ENCODE assay signal across 2 cellular contexts in the genomic region with DNA sequence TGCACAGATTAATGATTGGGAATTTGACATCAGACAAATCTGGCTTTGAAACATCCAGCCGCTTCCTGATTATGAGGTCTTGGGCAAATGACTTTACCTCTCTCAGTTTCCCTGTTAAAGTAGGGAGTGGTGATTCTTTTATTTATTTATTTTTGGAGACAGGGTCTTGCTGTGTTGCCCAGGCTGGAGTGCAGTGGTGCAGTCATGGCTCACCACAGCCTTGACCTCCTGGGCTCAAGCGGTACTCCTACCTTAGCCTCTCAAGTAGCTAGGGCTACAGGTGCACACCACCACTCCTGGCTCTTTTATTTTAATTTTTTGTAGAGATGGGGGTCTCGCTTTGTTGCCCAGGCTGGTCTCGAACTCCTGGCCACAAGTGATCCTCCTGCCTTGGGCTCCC.
TF ChIP-seq lines count a peak whose summit lies in the region.

No MANE protein-coding gene starts in this region.

TF ChIP-seq in SK-N-SH, 30 proteins besides CTCF, POLR2A, EP300 and RAD21:
- no peak for TF ChIP-seq JUND (IDR thresholded peaks at IDR 0.05)
- TF ChIP-seq GATA2 (CRISPR knock-in tag; IDR thresholded peaks at IDR 0.05) = no peak
- TF ChIP-seq, protein P1, sequence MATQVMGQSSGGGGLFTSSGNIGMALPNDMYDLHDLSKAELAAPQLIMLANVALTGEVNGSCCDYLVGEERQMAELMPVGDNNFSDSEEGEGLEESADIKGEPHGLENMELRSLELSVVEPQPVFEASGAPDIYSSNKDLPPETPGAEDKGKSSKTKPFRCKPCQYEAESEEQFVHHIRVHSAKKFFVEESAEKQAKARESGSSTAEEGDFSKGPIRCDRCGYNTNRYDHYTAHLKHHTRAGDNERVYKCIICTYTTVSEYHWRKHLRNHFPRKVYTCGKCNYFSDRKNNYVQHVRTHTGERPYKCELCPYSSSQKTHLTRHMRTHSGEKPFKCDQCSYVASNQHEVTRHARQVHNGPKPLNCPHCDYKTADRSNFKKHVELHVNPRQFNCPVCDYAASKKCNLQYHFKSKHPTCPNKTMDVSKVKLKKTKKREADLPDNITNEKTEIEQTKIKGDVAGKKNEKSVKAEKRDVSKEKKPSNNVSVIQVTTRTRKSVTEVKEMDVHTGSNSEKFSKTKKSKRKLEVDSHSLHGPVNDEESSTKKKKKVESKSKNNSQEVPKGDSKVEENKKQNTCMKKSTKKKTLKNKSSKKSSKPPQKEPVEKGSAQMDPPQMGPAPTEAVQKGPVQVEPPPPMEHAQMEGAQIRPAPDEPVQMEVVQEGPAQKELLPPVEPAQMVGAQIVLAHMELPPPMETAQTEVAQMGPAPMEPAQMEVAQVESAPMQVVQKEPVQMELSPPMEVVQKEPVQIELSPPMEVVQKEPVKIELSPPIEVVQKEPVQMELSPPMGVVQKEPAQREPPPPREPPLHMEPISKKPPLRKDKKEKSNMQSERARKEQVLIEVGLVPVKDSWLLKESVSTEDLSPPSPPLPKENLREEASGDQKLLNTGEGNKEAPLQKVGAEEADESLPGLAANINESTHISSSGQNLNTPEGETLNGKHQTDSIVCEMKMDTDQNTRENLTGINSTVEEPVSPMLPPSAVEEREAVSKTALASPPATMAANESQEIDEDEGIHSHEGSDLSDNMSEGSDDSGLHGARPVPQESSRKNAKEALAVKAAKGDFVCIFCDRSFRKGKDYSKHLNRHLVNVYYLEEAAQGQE (IDR thresholded peaks at IDR 0.05; ENCODE audit: low read depth, low read length) = no peak
- no peak for TF ChIP-seq NRF1 (IDR thresholded peaks at IDR 0.05; ENCODE audit: low read depth, low read length)
- no peak for TF ChIP-seq TAF1 (IDR thresholded peaks at IDR 0.05; ENCODE audit: borderline replicate concordance, low read depth, low read length)
- no peak for TF ChIP-seq GABPA (IDR thresholded peaks at IDR 0.05; ENCODE audit: low read depth)
- no peak for TF ChIP-seq FOXJ3 (CRISPR knock-in tag; IDR thresholded peaks at IDR 0.05)
- TF ChIP-seq SIN3A (IDR thresholded peaks at IDR 0.05; ENCODE audit: borderline replicate concordance, low read depth, low read length) = no peak
- TF ChIP-seq FOXM1 (IDR thresholded peaks at IDR 0.05; ENCODE audit: low read depth) = no peak
- TF ChIP-seq YY1 (IDR thresholded peaks at IDR 0.05; ENCODE audit: low read depth) = no peak
- no peak for TF ChIP-seq TCF12 (IDR thresholded peaks at IDR 0.05)
- no peak for TF ChIP-seq RFX5 (IDR thresholded peaks at IDR 0.05; ENCODE audit: low read length)
- no peak for TF ChIP-seq POLR2AphosphoS5 (IDR thresholded peaks at IDR 0.05; ENCODE audit: low read depth, low read length)
- TF ChIP-seq, protein P2, sequence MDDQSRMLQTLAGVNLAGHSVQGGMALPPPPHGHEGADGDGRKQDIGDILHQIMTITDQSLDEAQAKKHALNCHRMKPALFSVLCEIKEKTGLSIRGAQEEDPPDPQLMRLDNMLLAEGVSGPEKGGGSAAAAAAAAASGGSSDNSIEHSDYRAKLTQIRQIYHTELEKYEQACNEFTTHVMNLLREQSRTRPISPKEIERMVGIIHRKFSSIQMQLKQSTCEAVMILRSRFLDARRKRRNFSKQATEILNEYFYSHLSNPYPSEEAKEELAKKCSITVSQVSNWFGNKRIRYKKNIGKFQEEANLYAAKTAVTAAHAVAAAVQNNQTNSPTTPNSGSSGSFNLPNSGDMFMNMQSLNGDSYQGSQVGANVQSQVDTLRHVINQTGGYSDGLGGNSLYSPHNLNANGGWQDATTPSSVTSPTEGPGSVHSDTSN (IDR thresholded peaks at IDR 0.05) = no peak
- TF ChIP-seq ELF1 (IDR thresholded peaks at IDR 0.05) = no peak
- no peak for TF ChIP-seq FOSL2 (IDR thresholded peaks at IDR 0.05; ENCODE audit: borderline replicate concordance, low read depth)
- TF ChIP-seq RCOR1 (IDR thresholded peaks at IDR 0.05; ENCODE audit: low read length) = no peak
- TF ChIP-seq, protein P3, sequence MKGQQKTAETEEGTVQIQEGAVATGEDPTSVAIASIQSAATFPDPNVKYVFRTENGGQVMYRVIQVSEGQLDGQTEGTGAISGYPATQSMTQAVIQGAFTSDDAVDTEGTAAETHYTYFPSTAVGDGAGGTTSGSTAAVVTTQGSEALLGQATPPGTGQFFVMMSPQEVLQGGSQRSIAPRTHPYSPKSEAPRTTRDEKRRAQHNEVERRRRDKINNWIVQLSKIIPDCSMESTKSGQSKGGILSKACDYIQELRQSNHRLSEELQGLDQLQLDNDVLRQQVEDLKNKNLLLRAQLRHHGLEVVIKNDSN (IDR thresholded peaks at IDR 0.05; ENCODE audit: borderline replicate concordance, low read depth) = no peak
- TF ChIP-seq TEAD4 (IDR thresholded peaks at IDR 0.05; ENCODE audit: borderline replicate concordance, insufficient read depth) = no peak
TF ChIP-seq in SK-N-SH: peak in this region for 0.

TF ChIP-seq in SK-N-SH treated with all-trans-retinoic acid at 6 μM for 48 hours, 23 proteins besides CTCF, POLR2A, EP300 and RAD21:
- TF ChIP-seq, protein P4, sequence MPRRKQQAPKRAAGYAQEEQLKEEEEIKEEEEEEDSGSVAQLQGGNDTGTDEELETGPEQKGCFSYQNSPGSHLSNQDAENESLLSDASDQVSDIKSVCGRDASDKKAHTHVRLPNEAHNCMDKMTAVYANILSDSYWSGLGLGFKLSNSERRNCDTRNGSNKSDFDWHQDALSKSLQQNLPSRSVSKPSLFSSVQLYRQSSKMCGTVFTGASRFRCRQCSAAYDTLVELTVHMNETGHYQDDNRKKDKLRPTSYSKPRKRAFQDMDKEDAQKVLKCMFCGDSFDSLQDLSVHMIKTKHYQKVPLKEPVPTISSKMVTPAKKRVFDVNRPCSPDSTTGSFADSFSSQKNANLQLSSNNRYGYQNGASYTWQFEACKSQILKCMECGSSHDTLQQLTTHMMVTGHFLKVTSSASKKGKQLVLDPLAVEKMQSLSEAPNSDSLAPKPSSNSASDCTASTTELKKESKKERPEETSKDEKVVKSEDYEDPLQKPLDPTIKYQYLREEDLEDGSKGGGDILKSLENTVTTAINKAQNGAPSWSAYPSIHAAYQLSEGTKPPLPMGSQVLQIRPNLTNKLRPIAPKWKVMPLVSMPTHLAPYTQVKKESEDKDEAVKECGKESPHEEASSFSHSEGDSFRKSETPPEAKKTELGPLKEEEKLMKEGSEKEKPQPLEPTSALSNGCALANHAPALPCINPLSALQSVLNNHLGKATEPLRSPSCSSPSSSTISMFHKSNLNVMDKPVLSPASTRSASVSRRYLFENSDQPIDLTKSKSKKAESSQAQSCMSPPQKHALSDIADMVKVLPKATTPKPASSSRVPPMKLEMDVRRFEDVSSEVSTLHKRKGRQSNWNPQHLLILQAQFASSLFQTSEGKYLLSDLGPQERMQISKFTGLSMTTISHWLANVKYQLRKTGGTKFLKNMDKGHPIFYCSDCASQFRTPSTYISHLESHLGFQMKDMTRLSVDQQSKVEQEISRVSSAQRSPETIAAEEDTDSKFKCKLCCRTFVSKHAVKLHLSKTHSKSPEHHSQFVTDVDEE (CRISPR knock-in tag; IDR thresholded peaks at IDR 0.05) = no peak
- TF ChIP-seq, protein P5, sequence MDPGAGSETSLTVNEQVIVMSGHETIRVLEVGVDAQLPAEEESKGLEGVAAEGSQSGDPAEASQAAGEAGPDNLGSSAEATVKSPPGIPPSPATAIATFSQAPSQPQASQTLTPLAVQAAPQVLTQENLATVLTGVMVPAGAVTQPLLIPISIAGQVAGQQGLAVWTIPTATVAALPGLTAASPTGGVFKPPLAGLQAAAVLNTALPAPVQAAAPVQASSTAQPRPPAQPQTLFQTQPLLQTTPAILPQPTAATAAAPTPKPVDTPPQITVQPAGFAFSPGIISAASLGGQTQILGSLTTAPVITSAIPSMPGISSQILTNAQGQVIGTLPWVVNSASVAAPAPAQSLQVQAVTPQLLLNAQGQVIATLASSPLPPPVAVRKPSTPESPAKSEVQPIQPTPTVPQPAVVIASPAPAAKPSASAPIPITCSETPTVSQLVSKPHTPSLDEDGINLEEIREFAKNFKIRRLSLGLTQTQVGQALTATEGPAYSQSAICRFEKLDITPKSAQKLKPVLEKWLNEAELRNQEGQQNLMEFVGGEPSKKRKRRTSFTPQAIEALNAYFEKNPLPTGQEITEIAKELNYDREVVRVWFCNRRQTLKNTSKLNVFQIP (CRISPR knock-in tag; IDR thresholded peaks at IDR 0.05; ENCODE audit: borderline replicate concordance, low read depth) = no peak
- TF ChIP-seq, protein P6, sequence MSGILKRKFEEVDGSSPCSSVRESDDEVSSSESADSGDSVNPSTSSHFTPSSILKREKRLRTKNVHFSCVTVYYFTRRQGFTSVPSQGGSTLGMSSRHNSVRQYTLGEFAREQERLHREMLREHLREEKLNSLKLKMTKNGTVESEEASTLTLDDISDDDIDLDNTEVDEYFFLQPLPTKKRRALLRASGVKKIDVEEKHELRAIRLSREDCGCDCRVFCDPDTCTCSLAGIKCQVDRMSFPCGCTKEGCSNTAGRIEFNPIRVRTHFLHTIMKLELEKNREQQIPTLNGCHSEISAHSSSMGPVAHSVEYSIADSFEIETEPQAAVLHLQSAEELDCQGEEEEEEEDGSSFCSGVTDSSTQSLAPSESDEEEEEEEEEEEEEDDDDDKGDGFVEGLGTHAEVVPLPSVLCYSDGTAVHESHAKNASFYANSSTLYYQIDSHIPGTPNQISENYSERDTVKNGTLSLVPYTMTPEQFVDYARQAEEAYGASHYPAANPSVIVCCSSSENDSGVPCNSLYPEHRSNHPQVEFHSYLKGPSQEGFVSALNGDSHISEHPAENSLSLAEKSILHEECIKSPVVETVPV (CRISPR knock-in tag; IDR thresholded peaks at IDR 0.05) = no peak
- TF ChIP-seq ISL1 (CRISPR knock-in tag; IDR thresholded peaks at IDR 0.05) (no peak), PPARA (CRISPR knock-in tag; IDR thresholded peaks at IDR 0.05; ENCODE audit: borderline replicate concordance) (no peak), ZFP3 (CRISPR knock-in tag; IDR thresholded peaks at IDR 0.05) (no peak)
- TF ChIP-seq, protein P7, sequence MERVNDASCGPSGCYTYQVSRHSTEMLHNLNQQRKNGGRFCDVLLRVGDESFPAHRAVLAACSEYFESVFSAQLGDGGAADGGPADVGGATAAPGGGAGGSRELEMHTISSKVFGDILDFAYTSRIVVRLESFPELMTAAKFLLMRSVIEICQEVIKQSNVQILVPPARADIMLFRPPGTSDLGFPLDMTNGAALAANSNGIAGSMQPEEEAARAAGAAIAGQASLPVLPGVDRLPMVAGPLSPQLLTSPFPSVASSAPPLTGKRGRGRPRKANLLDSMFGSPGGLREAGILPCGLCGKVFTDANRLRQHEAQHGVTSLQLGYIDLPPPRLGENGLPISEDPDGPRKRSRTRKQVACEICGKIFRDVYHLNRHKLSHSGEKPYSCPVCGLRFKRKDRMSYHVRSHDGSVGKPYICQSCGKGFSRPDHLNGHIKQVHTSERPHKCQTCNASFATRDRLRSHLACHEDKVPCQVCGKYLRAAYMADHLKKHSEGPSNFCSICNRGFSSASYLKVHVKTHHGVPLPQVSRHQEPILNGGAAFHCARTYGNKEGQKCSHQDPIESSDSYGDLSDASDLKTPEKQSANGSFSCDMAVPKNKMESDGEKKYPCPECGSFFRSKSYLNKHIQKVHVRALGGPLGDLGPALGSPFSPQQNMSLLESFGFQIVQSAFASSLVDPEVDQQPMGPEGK (CRISPR knock-in tag; IDR thresholded peaks at IDR 0.05; ENCODE audit: borderline replicate concordance) = no peak
